Comparison of ENCODE assay signal across 2 cellular contexts in genomic region chr20:45857836-45858250, GRCh38.
TF ChIP-seq lines count a peak whose summit lies in the region.

No MANE protein-coding gene starts in this region.

TF ChIP-seq in A549, 52 proteins besides CTCF, POLR2A, EP300 and RAD21:
- TF ChIP-seq TP53 (CRISPR knock-in tag; IDR thresholded peaks at IDR 0.05) (no peak), ZFP36 (IDR thresholded peaks at IDR 0.05; ENCODE audit: borderline replicate concordance, partially characterized antibody) (peak; percentile 63)
TF ChIP-seq in A549: peak in this region for 1.

TF ChIP-seq in endothelial cell of umbilical vein, 7 proteins besides CTCF, POLR2A, EP300 and RAD21:
- TF ChIP-seq, protein P1, sequence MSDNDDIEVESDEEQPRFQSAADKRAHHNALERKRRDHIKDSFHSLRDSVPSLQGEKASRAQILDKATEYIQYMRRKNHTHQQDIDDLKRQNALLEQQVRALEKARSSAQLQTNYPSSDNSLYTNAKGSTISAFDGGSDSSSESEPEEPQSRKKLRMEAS (IDR thresholded peaks at IDR 0.05; ENCODE audit: insufficient read depth, insufficient read length): no peak
- TF ChIP-seq JUN (IDR thresholded peaks at IDR 0.05; ENCODE audit: borderline replicate concordance, insufficient read depth, insufficient read length, low read depth): no peak
- TF ChIP-seq GATA2 (IDR thresholded peaks at IDR 0.05; ENCODE audit: insufficient read depth, insufficient read length, low read depth, low read length): no peak
- no peak for TF ChIP-seq FOS (IDR thresholded peaks at IDR 0.05; ENCODE audit: borderline replicate concordance, insufficient read depth, low read length)
- TF ChIP-seq EZH2 (IDR thresholded peaks at IDR 0.05; ENCODE audit: borderline replicate concordance, low read depth, low read length, severe bottlenecking): no peak
- TF ChIP-seq MYC (IDR thresholded peaks at IDR 0.05; ENCODE audit: low read depth, low read length): no peak
- TF ChIP-seq POLR2AphosphoS5 (IDR thresholded peaks at IDR 0.05; ENCODE audit: insufficient read depth, low read depth, low read length): no peak
